15 cellular contexts compared by ENCODE assay signal in genomic region chr2:233115761-233116160, GRCh38. TPM values are rescaled to one million over a fixed set of nuclear protein-coding genes. Genes with fewer than 3 reads are reported as not detected.
DNase-seq lines count a peak whose midpoint lies in the region; ATAC-seq, FAIRE-seq and TF ChIP-seq lines count a peak whose summit lies in the region.
"Had no signal": no experiment of that assay in that cellular context is flagged by ENCODE, and none has a peak within 500 bp of the region (broad histone marks: within the 10 kb centered on the region; RNA-seq: fewer than 3 reads in every experiment).

No MANE protein-coding gene starts in this region.

- intact Hi-C loops in activated T-helper 1 cell treated with anti-CD3 and anti-CD28 coated beads, Interleukin-12 subunit alpha, Interleukin-12 subunit beta, Interleukin-2, Interleukin-4 antibody, amounts not matched to agents 30 ng/mL and 10 ng/mL and 1 ng/mL, durations not matched to agents 14 hours and 24 hours and 36 hours (cut with micrococcal nuclease): no loop called here
- intact Hi-C loops in sciatic nerve (cut with DNase I): no loop called here

- TF ChIP-seq POLR2A in GM12891 (IDR thresholded peaks at IDR 0.05; ENCODE audit: low read depth, low read length): no peak

- peak; percentile 41 for FAIRE-seq in GM12891 (lab: Jason Lieb, UNC)
- FAIRE-seq: endothelial cell of umbilical vein, GM18507 had no signal

- no peak overlapping the region for H3K4me3 Mint-ChIP-seq in activated T-helper 1 cell treated with anti-CD3 and anti-CD28 coated beads, Interleukin-12 subunit alpha, Interleukin-12 subunit beta, Interleukin-2, Interleukin-4 antibody, amounts not matched to agents 30 ng/mL and 10 ng/mL and 1 ng/mL, durations not matched to agents 14 hours and 24 hours and 36 hours
- H3K4me3 Mint-ChIP-seq in progenitor cell of endocrine pancreas (ENCODE audit: low read depth): no peak overlapping the region
- H3K4me3 Mint-ChIP-seq: activated CD4-positive, alpha-beta memory T cell treated with anti-CD3 and anti-CD28 coated beads for 36 hours had no signal

- ATAC-seq in sciatic nerve: peak; percentile 20
- ATAC-seq in HG02588 (IDR thresholded peaks at IDR 0.05; ENCODE audit: unreplicated experiment): no peak
- ATAC-seq: activated T-cell treated with anti-CD3 and anti-CD28 coated beads, Interleukin-2, amount 50 U/mL, for 72 hours had no signal

- peaks cover 25% of the 10 kb centered on the region for H3K36me3 Mint-ChIP-seq in activated T-helper 1 cell treated with anti-CD3 and anti-CD28 coated beads, Interleukin-12 subunit alpha, Interleukin-12 subunit beta, Interleukin-2, Interleukin-4 antibody, amounts not matched to agents 30 ng/mL and 10 ng/mL and 1 ng/mL, durations not matched to agents 14 hours and 24 hours and 36 hours (ENCODE audit: low read depth)
- H3K36me3 Mint-ChIP-seq in progenitor cell of endocrine pancreas (ENCODE audit: insufficient read depth): no peaks in the 10 kb centered on the region

- DNase-seq in GM12891 (ENCODE audit: insufficient read length, low spot score) (no peak), fibroblast of peridontal ligament (ENCODE audit: extremely low read depth) (peak; percentile 35), sciatic nerve (ENCODE audit: low spot score) (no peak), progenitor cell of endocrine pancreas (ENCODE audit: low spot score, unreplicated experiment) (no peak), NK-92 (lab: John Stamatoyannopoulos, UW; ENCODE audit: unreplicated experiment) (no peak)
- DNase-seq in activated T-helper 1 cell treated with anti-CD3 and anti-CD28 coated beads, Interleukin-12 subunit alpha, Interleukin-12 subunit beta, Interleukin-2, Interleukin-4 antibody, amounts not matched to agents 30 ng/mL and 10 ng/mL and 1 ng/mL, durations not matched to agents 14 hours and 24 hours and 36 hours (ENCODE audit: low spot score): no peak
- DNase-seq: activated CD4-positive, alpha-beta memory T cell treated with anti-CD3 and anti-CD28 coated beads for 36 hours; activated T-cell treated with anti-CD3 and anti-CD28 coated beads, Interleukin-2, amount 50 U/mL, for 72 hours; amygdala; C1 segment of cervical spinal cord; NCI-H146; NK-92 treated with Interleukin-12 subunit alpha and Interleukin-12 subunit beta, amount 100 ng/mL, for 24 hours had no signal

- H3K9me3 Mint-ChIP-seq in activated T-helper 1 cell treated with anti-CD3 and anti-CD28 coated beads, Interleukin-12 subunit alpha, Interleukin-12 subunit beta, Interleukin-2, Interleukin-4 antibody, amounts not matched to agents 30 ng/mL and 10 ng/mL and 1 ng/mL, durations not matched to agents 14 hours and 24 hours and 36 hours: no peaks in the 10 kb centered on the region
- H3K9me3 Mint-ChIP-seq in progenitor cell of endocrine pancreas (ENCODE audit: low read depth): no peaks in the 10 kb centered on the region
- H3K9me3 Mint-ChIP-seq: activated CD4-positive, alpha-beta memory T cell treated with anti-CD3 and anti-CD28 coated beads for 36 hours; activated T-cell treated with anti-CD3 and anti-CD28 coated beads, Interleukin-2, amount 50 U/mL, for 72 hours had no signal

- no peak for TF ChIP-seq CTCF in progenitor cell of endocrine pancreas (IDR thresholded peaks at IDR 0.05; ENCODE audit: unreplicated experiment)

- H3K4me1 Mint-ChIP-seq in activated T-helper 1 cell treated with anti-CD3 and anti-CD28 coated beads, Interleukin-12 subunit alpha, Interleukin-12 subunit beta, Interleukin-2, Interleukin-4 antibody, amounts not matched to agents 30 ng/mL and 10 ng/mL and 1 ng/mL, durations not matched to agents 14 hours and 24 hours and 36 hours (ENCODE audit: low read depth): peaks cover 56% of the 10 kb centered on the region
- peaks cover 4% of the 10 kb centered on the region for H3K4me1 Mint-ChIP-seq in progenitor cell of endocrine pancreas (ENCODE audit: low read depth)

- no peaks in the 10 kb centered on the region for H3K27me3 Mint-ChIP-seq in activated T-helper 1 cell treated with anti-CD3 and anti-CD28 coated beads, Interleukin-12 subunit alpha, Interleukin-12 subunit beta, Interleukin-2, Interleukin-4 antibody, amounts not matched to agents 30 ng/mL and 10 ng/mL and 1 ng/mL, durations not matched to agents 14 hours and 24 hours and 36 hours (ENCODE audit: insufficient read depth)
- peaks cover 7% of the 10 kb centered on the region for H3K27me3 Mint-ChIP-seq in progenitor cell of endocrine pancreas
- H3K27me3 Mint-ChIP-seq: activated CD4-positive, alpha-beta memory T cell treated with anti-CD3 and anti-CD28 coated beads for 36 hours had no signal

- H3K27ac Mint-ChIP-seq in activated T-helper 1 cell treated with anti-CD3 and anti-CD28 coated beads, Interleukin-12 subunit alpha, Interleukin-12 subunit beta, Interleukin-2, Interleukin-4 antibody, amounts not matched to agents 30 ng/mL and 10 ng/mL and 1 ng/mL, durations not matched to agents 14 hours and 24 hours and 36 hours: peak overlapping the region; percentile 32
- no peak overlapping the region for H3K27ac Mint-ChIP-seq in progenitor cell of endocrine pancreas
- H3K27ac Mint-ChIP-seq: activated CD4-positive, alpha-beta memory T cell treated with anti-CD3 and anti-CD28 coated beads for 36 hours had no signal

TF ChIP-seq in GM12891, 5 proteins besides CTCF, POLR2A, EP300 and RAD21:
- no peak for TF ChIP-seq PAX5 (IDR thresholded peaks at IDR 0.05; ENCODE audit: insufficient read depth, low read length, severe bottlenecking)
- TF ChIP-seq POLR2AphosphoS5 (IDR thresholded peaks at IDR 0.05; ENCODE audit: low read depth, low read length): no peak
- TF ChIP-seq POU2F2 (IDR thresholded peaks at IDR 0.05; ENCODE audit: low read depth, low read length): no peak
- no peak for TF ChIP-seq TAF1 (IDR thresholded peaks at IDR 0.05; ENCODE audit: low read depth, low read length)
- no peak for TF ChIP-seq SPI1 (IDR thresholded peaks at IDR 0.05; ENCODE audit: low read depth, low read length)

RNA-seq across cellular contexts. Expression of gene INPP5D, which starts 55.6 kb away (rescaled TPM):
- polyA plus RNA-seq in GM12891 (2012; ENCODE audit: low read depth, missing spikeins): 62.2 TPM
- total RNA-seq in activated T-helper 1 cell treated with anti-CD3 and anti-CD28 coated beads, Interleukin-12 subunit alpha, Interleukin-12 subunit beta, Interleukin-2, Interleukin-4 antibody, amounts not matched to agents 30 ng/mL and 10 ng/mL and 1 ng/mL, durations not matched to agents 14 hours and 24 hours and 36 hours: 60.9 and 61.2 TPM in 2 replicates
- total RNA-seq in sciatic nerve (56.3 TPM), progenitor cell of endocrine pancreas (5.3 and 9.0 TPM in 2 replicates)
